ENCODE assay signal across 21 cellular contexts in genomic region chr7:54141565-54141964, GRCh38.
DNase-seq lines count a peak whose midpoint lies in the region; ATAC-seq and TF ChIP-seq lines count a peak whose summit lies in the region.
"Had no signal": no experiment of that assay in that cellular context is flagged by ENCODE, and none has a peak within 500 bp of the region (broad histone marks: within the 10 kb centered on the region; RNA-seq: fewer than 3 reads in every experiment).

No MANE protein-coding gene starts in this region.

- H3K9me3 ChIP-seq in left ventricle myocardium inferior (replicated peaks) (peaks cover 16% of the 10 kb centered on the region), MG63 (no peaks in the 10 kb centered on the region)
- H3K9me3 ChIP-seq: A549, BE2C, Caco-2, HAP-1 had no signal

- H3K4me1 ChIP-seq in left ventricle myocardium inferior = no peaks in the 10 kb centered on the region
- H3K4me1 ChIP-seq: A549, BE2C, Caco-2, HAP-1 had no signal

- H3K36me3 ChIP-seq in left ventricle myocardium inferior = no peaks in the 10 kb centered on the region
- H3K36me3 ChIP-seq in MG63 = no peaks in the 10 kb centered on the region
- H3K36me3 ChIP-seq: BE2C, HAP-1 had no signal

- no peak overlapping the region for H3K4me3 ChIP-seq in left ventricle myocardium inferior
- H3K4me3 ChIP-seq in MG63 = no peak overlapping the region
- H3K4me3 ChIP-seq: A549, HAP-1 had no signal

- H3K27me3 ChIP-seq in left ventricle myocardium inferior (ENCODE audit: low read depth) (no peaks in the 10 kb centered on the region), MG63 (no peaks in the 10 kb centered on the region)
- H3K27me3 ChIP-seq: BE2C had no signal

- no peaks in the 10 kb centered on the region for H3K4me1 Mint-ChIP-seq in type B pancreatic cell (ENCODE audit: unreplicated experiment)
- H3K4me1 Mint-ChIP-seq: CD4-positive, CD25-positive, alpha-beta regulatory T cell had no signal

- H3K27ac Mint-ChIP-seq in type B pancreatic cell = no peak overlapping the region
- H3K27ac Mint-ChIP-seq: CD4-positive, CD25-positive, alpha-beta regulatory T cell; CD8-positive, alpha-beta T cell; HFFc6 had no signal

- H3K27me3 Mint-ChIP-seq in type B pancreatic cell = no peaks in the 10 kb centered on the region
- H3K27me3 Mint-ChIP-seq: CD4-positive, CD25-positive, alpha-beta regulatory T cell had no signal

- TF ChIP-seq CTCF in left ventricle myocardium inferior (IDR thresholded peaks at IDR 0.05; ENCODE audit: borderline replicate concordance) = no peak
- no peak for TF ChIP-seq CTCF in type B pancreatic cell (conservative IDR thresholded peaks at IDR 0.05)

- H3K4me3 Mint-ChIP-seq in type B pancreatic cell = no peak overlapping the region
- H3K4me3 Mint-ChIP-seq: CD8-positive, alpha-beta T cell; HFFc6 had no signal

- H3K9me3 Mint-ChIP-seq in type B pancreatic cell = no peaks in the 10 kb centered on the region

- no peak for DNase-seq in left ventricle myocardium inferior
- no peak for DNase-seq in Right ventricle myocardium superior
- DNase-seq in MG63 = peak; percentile 11
- peak; percentile 54 for DNase-seq in islet precursor cell
- no peak for DNase-seq in SKM-1 (lab: John Stamatoyannopoulos, UW; ENCODE audit: unreplicated experiment)
- DNase-seq in type B pancreatic cell (ENCODE audit: extremely low spot score, unreplicated experiment) = no peak
- DNase-seq: 8988T; ACHN; AML-193; BE2C; Caco-2; CD4-positive, CD25-positive, alpha-beta regulatory T cell; CD8-positive, alpha-beta T cell; DMS153; DND-41; GOT3; HFFc6 had no signal

- peak overlapping the region; percentile 3 for H3K27ac ChIP-seq in left ventricle myocardium inferior (replicated peaks)
- H3K27ac ChIP-seq: A549, C4-2B had no signal

- no peak for ATAC-seq in Right ventricle myocardium superior (ENCODE audit: poor library complexity)
- ATAC-seq in HG03521 (IDR thresholded peaks at IDR 0.05; ENCODE audit: unreplicated experiment) = no peak
- ATAC-seq: A549; CD8-positive, alpha-beta T cell had no signal

- intact Hi-C loops in left ventricle myocardium inferior (cut with micrococcal nuclease) (no loop called here), Right ventricle myocardium superior (cut with DNase I) (no loop called here)

- no peaks in the 10 kb centered on the region for H3K36me3 Mint-ChIP-seq in type B pancreatic cell
- H3K36me3 Mint-ChIP-seq: CD4-positive, CD25-positive, alpha-beta regulatory T cell; CD8-positive, alpha-beta T cell had no signal

Comparison
In these comparisons a context has a peak if more than half of its experiments do, and no peak if none do; other contexts are left out.
1. DNase-seq: peak in MG63 (single experiment) and islet precursor cell (single experiment); none in left ventricle myocardium inferior (single experiment), Right ventricle myocardium superior (single experiment), SKM-1 (single experiment) and type B pancreatic cell (single experiment).